In the genomic region with DNA sequence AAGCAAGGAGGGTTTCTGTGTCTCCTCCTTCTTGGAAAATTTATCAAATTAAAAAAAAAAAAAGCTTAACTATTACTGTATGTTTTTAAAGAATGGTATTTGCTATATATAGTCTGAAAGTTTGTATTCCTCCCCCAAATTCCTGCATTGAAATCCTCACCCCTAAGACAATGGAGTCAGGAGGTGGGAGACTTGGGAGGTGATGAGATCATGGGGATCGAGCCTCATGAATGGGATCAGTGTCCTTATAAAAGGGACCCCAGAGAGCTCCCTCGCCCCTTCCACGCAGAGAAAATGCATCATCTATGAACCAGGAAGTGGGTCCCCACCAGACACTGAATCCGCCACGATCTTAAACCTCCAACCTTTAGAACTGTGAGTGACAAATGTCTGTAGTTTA, we compare ENCODE assay signal across 16 cellular contexts. TPM values are rescaled to one million over a fixed set of nuclear protein-coding genes. Genes with fewer than 3 reads are reported as not detected.
DNase-seq lines count a peak whose midpoint lies in the region; ATAC-seq and TF ChIP-seq lines count a peak whose summit lies in the region.
"Had no signal": no experiment of that assay in that cellular context is flagged by ENCODE, and none has a peak within 500 bp of the region (broad histone marks: within the 10 kb centered on the region; RNA-seq: fewer than 3 reads in every experiment).

No MANE protein-coding gene starts in this region.

- peaks cover 21% of the 10 kb centered on the region for H3K9me3 Mint-ChIP-seq in endodermal cell
- peaks cover 14% of the 10 kb centered on the region for H3K9me3 Mint-ChIP-seq in neural progenitor cell

- peaks cover 0 to 37% (median 26%) of the 10 kb centered on the region in 10 experiments; a peak in 18 of 20 replicates for H3K4me1 ChIP-seq in BLaER1 treated with 17β-estradiol and CSF1 and Interleukin-3, amounts not matched to agents 10 nM and 100 nM
- H3K4me1 ChIP-seq in HUES48 (ENCODE audit: control insufficient read depth, insufficient read depth, low read length) (peaks cover 18% of the 10 kb centered on the region; the same call in 1 of the 2 replicates), endodermal cell (ENCODE audit: control insufficient read depth, insufficient read depth, low read length) (no peaks in the 10 kb centered on the region), neural progenitor cell (peaks cover 11% of the 10 kb centered on the region)

- H3K4me3 Mint-ChIP-seq in endodermal cell (no peak overlapping the region), neural progenitor cell (peak overlapping the region; percentile 50)
- H3K4me3 Mint-ChIP-seq: CD4-positive, CD25-positive, alpha-beta regulatory T cell had no signal

- H3K36me3 ChIP-seq in BLaER1 treated with 17β-estradiol and CSF1 and Interleukin-3, amounts not matched to agents 10 nM and 100 nM: peaks cover 38 to 55% (median 46%) of the 10 kb centered on the region in 11 experiments
- H3K36me3 ChIP-seq in HUES48 (ENCODE audit: control insufficient read depth, insufficient read depth, low read length): no peaks in the 10 kb centered on the region
- no peaks in the 10 kb centered on the region for H3K36me3 ChIP-seq in endodermal cell (ENCODE audit: control insufficient read depth, insufficient read depth, low read length)
- no peaks in the 10 kb centered on the region for H3K36me3 ChIP-seq in neural progenitor cell

- peaks cover 62% of the 10 kb centered on the region for H3K79me2 ChIP-seq in neural progenitor cell (ENCODE audit: low read depth)

- TF ChIP-seq CTCF in endodermal cell (conservative IDR thresholded peaks at IDR 0.05): no peak
- TF ChIP-seq CTCF in neural progenitor cell (IDR thresholded peaks at IDR 0.05): no peak

- H3K27me3 Mint-ChIP-seq in endodermal cell (ENCODE audit: insufficient read depth) (no peaks in the 10 kb centered on the region), neural progenitor cell (ENCODE audit: insufficient read depth, low read depth) (no peaks in the 10 kb centered on the region)
- H3K27me3 Mint-ChIP-seq: CD4-positive, CD25-positive, alpha-beta regulatory T cell had no signal

- H3K4me1 Mint-ChIP-seq in endodermal cell (peaks cover 19% of the 10 kb centered on the region), neural progenitor cell (peaks cover 26% of the 10 kb centered on the region)

- peak overlapping the region in 1 of 11 experiments; percentile 29; a peak in 2 of 22 replicates for H3K9ac ChIP-seq in BLaER1 treated with 17β-estradiol and CSF1 and Interleukin-3, amounts not matched to agents 10 nM and 100 nM
- no peak overlapping the region for H3K9ac ChIP-seq in HUES48 (ENCODE audit: low read depth, low read length)
- peak overlapping the region; percentile 20 for H3K9ac ChIP-seq in endodermal cell (ENCODE audit: extremely low read depth, low read length, poor library complexity, severe bottlenecking)
- no peak overlapping the region for H3K9ac ChIP-seq in neural progenitor cell

- no peak for ATAC-seq in GM19035 (IDR thresholded peaks at IDR 0.05; ENCODE audit: unreplicated experiment)

- peak overlapping the region in 5 of 11 experiments; percentile 0 to 43 (median 15); a peak in 5 of 22 replicates for H3K27ac ChIP-seq in BLaER1 treated with 17β-estradiol and CSF1 and Interleukin-3, amounts not matched to agents 10 nM and 100 nM
- H3K27ac ChIP-seq in HUES48 (ENCODE audit: low read depth, low read length) (peak overlapping the region; percentile 75), endodermal cell (ENCODE audit: low read depth, low read length) (peak overlapping the region; percentile 79), neural progenitor cell (peak overlapping the region; percentile 73)
- H3K27ac ChIP-seq: RWPE1 had no signal

- H3K9me3 ChIP-seq in BLaER1 treated with 17β-estradiol and CSF1 and Interleukin-3, amounts not matched to agents 10 nM and 100 nM (replicated peaks in 1 of 11): peaks cover 24 to 56% (median 44%) of the 10 kb centered on the region in 11 experiments
- H3K9me3 ChIP-seq in HUES48 (ENCODE audit: control insufficient read depth, insufficient read depth, low read length) (no peaks in the 10 kb centered on the region), endodermal cell (ENCODE audit: control insufficient read depth, low read length) (peaks cover 15% of the 10 kb centered on the region), neural progenitor cell (ENCODE audit: low read depth) (no peaks in the 10 kb centered on the region)

- DNase-seq in endodermal cell: no peak
- DNase-seq in neural progenitor cell (ENCODE audit: low spot score): peak; percentile 62
- DNase-seq in activated T-cell treated with anti-CD3 and anti-CD28 coated beads, Interleukin-2, amount 50 U/mL, for 1 hour: no peak
- no peak for DNase-seq in activated gamma-delta T cell (lab: John Stamatoyannopoulos, UW)
- no peak for DNase-seq in SIG-M5 (lab: John Stamatoyannopoulos, UW)
- DNase-seq: CD4-positive, CD25-positive, alpha-beta regulatory T cell; DMS79 treated with DMSO at 0.1 percent for 48 hours; GF-D8; KBM-7; NCI-H1048; NCI-H2227 treated with DMSO at 0.1 percent for 48 hours; NCI-H526 had no signal

- peaks cover 29% of the 10 kb centered on the region for H3F3A ChIP-seq in neural progenitor cell (ENCODE audit: low read depth)

- H3K27ac Mint-ChIP-seq in endodermal cell (peak overlapping the region; percentile 87), neural progenitor cell (peak overlapping the region; percentile 94)

- H2AFZ ChIP-seq in neural progenitor cell (replicated peaks): no peak overlapping the region

- H3K4me3 ChIP-seq in BLaER1 treated with 17β-estradiol and CSF1 and Interleukin-3, amounts not matched to agents 10 nM and 100 nM: no peak overlapping the region
- H3K4me3 ChIP-seq in HUES48 (ENCODE audit: low read depth, low read length) (no peak overlapping the region), endodermal cell (ENCODE audit: low read length) (no peak overlapping the region), neural progenitor cell (no peak overlapping the region)

- peak overlapping the region in 9 of 11 experiments; percentile 11 to 71 (median 31); a peak in 16 of 22 replicates for H3K4me2 ChIP-seq in BLaER1 treated with 17β-estradiol and CSF1 and Interleukin-3, amounts not matched to agents 10 nM and 100 nM
- H3K4me2 ChIP-seq in neural progenitor cell: peak overlapping the region; percentile 14

- peaks cover 0 to 43% (median 6%) of the 10 kb centered on the region in 11 experiments; a peak in 8 of 22 replicates for H4K20me1 ChIP-seq in BLaER1 treated with 17β-estradiol and CSF1 and Interleukin-3, amounts not matched to agents 10 nM and 100 nM
- H4K20me1 ChIP-seq in neural progenitor cell (ENCODE audit: low read depth): no peaks in the 10 kb centered on the region

- H3K27me3 ChIP-seq in BLaER1 treated with 17β-estradiol and CSF1 and Interleukin-3, amounts not matched to agents 10 nM and 100 nM: no peaks in the 10 kb centered on the region
- H3K27me3 ChIP-seq in HUES48 (ENCODE audit: control insufficient read depth, insufficient read depth, low read length) (no peaks in the 10 kb centered on the region), endodermal cell (ENCODE audit: control insufficient read depth, insufficient read depth, low read length, poor library complexity, severe bottlenecking) (no peaks in the 10 kb centered on the region), neural progenitor cell (no peaks in the 10 kb centered on the region)

- 26% methylated on average over 3 of the region's 5 CpGs; no CpG with 5 or more reads in 1 of the 2 experiments for WGBS in endodermal cell (ENCODE audit: insufficient coverage in 1 of 2, insufficient read length in 1 of 2), 2 experiments

- peaks cover 37% of the 10 kb centered on the region for H3K36me3 Mint-ChIP-seq in endodermal cell (ENCODE audit: low read depth)
- H3K36me3 Mint-ChIP-seq in neural progenitor cell: peaks cover 22% of the 10 kb centered on the region

RNA-seq across cellular contexts. Expression of a gene that starts 50.1 kb away (rescaled TPM):
- 10 to 100 TPM; 36.5 to 45.4 TPM for total RNA-seq in endodermal cell
- polyA plus RNA-seq in endodermal cell (2013, experiment 1 of 2): 43.9 TPM
- polyA plus RNA-seq in endodermal cell (2013, experiment 2 of 2): 47.7 TPM
- total RNA-seq in neural progenitor cell (ENCODE audit: low replicate concordance): 25.6 and 31.8 TPM in 2 replicates

RNA-seq across cellular contexts. Expression of a gene that starts 50.1 kb away (rescaled TPM):
- total RNA-seq in endodermal cell: 10 to 100 TPM; 55.8 to 71.9 TPM
- 39.2 TPM for polyA plus RNA-seq in endodermal cell (2013, experiment 1 of 2)
- 41.0 TPM for polyA plus RNA-seq in endodermal cell (2013, experiment 2 of 2)
- 36.9 and 37.0 TPM in 2 replicates for total RNA-seq in neural progenitor cell (ENCODE audit: low replicate concordance)
